ENCODE assay signal across 18 cellular contexts in genomic region chr5:111353035-111353434, GRCh38.
"Had no signal": no experiment of that assay in that cellular context is flagged by ENCODE, and none has a peak within 500 bp of the region (broad histone marks: within the 10 kb centered on the region; RNA-seq: fewer than 3 reads in every experiment).

No MANE protein-coding gene starts in this region.

- H3K9me3 Mint-ChIP-seq: dendritic cell treated with granulocyte-macrophage colony-stimulating factor and Interleukin-4, amounts not matched to agents 40 ng/mL and 50 ng/mL, for 4 days; stimulated activated naive B cell treated with anti-CD40 and anti-IgM and Interleukin-4, amounts not matched to agents 10 μg/mL and 1 μg/mL and 100 μg/mL, for 72 hours had no signal

- H3K27ac ChIP-seq: esophagus squamous epithelium, heart left ventricle, neutrophil, psoas muscle, spleen had no signal

- H3K4me3 Mint-ChIP-seq: dendritic cell treated with granulocyte-macrophage colony-stimulating factor and Interleukin-4, amounts not matched to agents 40 ng/mL and 50 ng/mL, for 4 days; naive thymus-derived CD8-positive, alpha-beta T cell; stimulated activated naive B cell treated with anti-CD40 and anti-IgM and Interleukin-4, amounts not matched to agents 10 μg/mL and 1 μg/mL and 100 μg/mL, for 72 hours had no signal

- H3K27me3 ChIP-seq: esophagus squamous epithelium, heart left ventricle, neutrophil, spleen had no signal

- DNase-seq: esophagus squamous epithelium; heart left ventricle; hypothalamus; islet precursor cell; mucosa of descending colon; naive thymus-derived CD8-positive, alpha-beta T cell; psoas muscle; retina; spleen; stimulated activated CD4-positive, alpha-beta T cell treated with anti-CD3 and anti-CD28 coated beads, Interleukin-15, amount 100 ng/mL, for 24 hours; stimulated activated CD4-positive, alpha-beta T cell treated with anti-CD3 and anti-CD28 coated beads, Interleukin-1b, Interleukin-23, amount 100 ng/mL, for 48 hours; stimulated activated CD4-positive, alpha-beta T cell treated with anti-CD3 and anti-CD28 coated beads, Interleukin-4, amount 100 ng/mL, for 24 hours; stimulated activated naive B cell treated with anti-CD40 and anti-IgM and Interleukin-4, amounts not matched to agents 10 μg/mL and 1 μg/mL and 100 μg/mL, for 72 hours; trophoblast cell had no signal

- H3K9me3 ChIP-seq: esophagus squamous epithelium, heart left ventricle, mucosa of descending colon, neutrophil, psoas muscle had no signal

- H3K4me1 Mint-ChIP-seq: stimulated activated naive B cell treated with anti-CD40 and anti-IgM and Interleukin-4, amounts not matched to agents 10 μg/mL and 1 μg/mL and 100 μg/mL, for 72 hours had no signal

- H3K4me3 ChIP-seq: esophagus squamous epithelium, heart left ventricle, mucosa of descending colon, psoas muscle, spleen had no signal

- H3K27me3 Mint-ChIP-seq: dendritic cell treated with granulocyte-macrophage colony-stimulating factor and Interleukin-4, amounts not matched to agents 40 ng/mL and 50 ng/mL, for 4 days; naive thymus-derived CD8-positive, alpha-beta T cell; stimulated activated naive B cell treated with anti-CD40 and anti-IgM and Interleukin-4, amounts not matched to agents 10 μg/mL and 1 μg/mL and 100 μg/mL, for 72 hours had no signal

- H3K36me3 ChIP-seq: esophagus squamous epithelium, heart left ventricle, neutrophil, spleen had no signal

- H3K36me3 Mint-ChIP-seq: stimulated activated naive B cell treated with anti-CD40 and anti-IgM and Interleukin-4, amounts not matched to agents 10 μg/mL and 1 μg/mL and 100 μg/mL, for 72 hours had no signal

- H3K27ac Mint-ChIP-seq: dendritic cell treated with granulocyte-macrophage colony-stimulating factor and Interleukin-4, amounts not matched to agents 40 ng/mL and 50 ng/mL, for 4 days; stimulated activated naive B cell treated with anti-CD40 and anti-IgM and Interleukin-4, amounts not matched to agents 10 μg/mL and 1 μg/mL and 100 μg/mL, for 72 hours had no signal

- H3K4me1 ChIP-seq: esophagus squamous epithelium, heart left ventricle, psoas muscle, spleen had no signal

- ATAC-seq: heart left ventricle; left lobe of liver; mucosa of descending colon; naive thymus-derived CD8-positive, alpha-beta T cell; psoas muscle; sciatic nerve; stimulated activated naive B cell treated with anti-CD40 and anti-IgM and Interleukin-4, amounts not matched to agents 10 μg/mL and 1 μg/mL and 100 μg/mL, for 72 hours had no signal
